In genomic region chr22:41681616-41682015, GRCh38 we compare ENCODE assay signal across 8 cellular contexts. TPM values are rescaled to one million over a fixed set of nuclear protein-coding genes. Genes with fewer than 3 reads are reported as not detected.
A peak's percentile ranks its signal among the peaks of the same experiment; 100 is the strongest.
DNase-seq lines count a peak whose midpoint lies in the region; ATAC-seq and TF ChIP-seq lines count a peak whose summit lies in the region.

No MANE protein-coding gene starts in this region.

- H3K27me3 ChIP-seq in left lung: no peaks in the 10 kb centered on the region
- no peaks in the 10 kb centered on the region for H3K27me3 ChIP-seq in thyroid gland

- H3K4me1 ChIP-seq in left lung (peaks cover 0 to 5% of the 10 kb centered on the region in 2 donors), thyroid gland (peaks cover 0 to 5% of the 10 kb centered on the region in 2 donors)

- H3K9me3 ChIP-seq in left lung: no peaks in the 10 kb centered on the region
- no peaks in the 10 kb centered on the region for H3K9me3 ChIP-seq in thyroid gland

- in situ Hi-C loops in astrocyte of the spinal cord (cut with HindIII; ENCODE audit: low sequenced_read_pairs): no loop called here

- TF ChIP-seq CTCF in astrocyte of the spinal cord (IDR thresholded peaks at IDR 0.05; ENCODE audit: low read depth, low read length) (no peak), left lung (IDR thresholded peaks at IDR 0.05) (no peak), thyroid gland (IDR thresholded peaks at IDR 0.05) (no peak)

- ATAC-seq in left lung: peak; percentile 46
- ATAC-seq in HG02884 (IDR thresholded peaks at IDR 0.05; ENCODE audit: unreplicated experiment): no peak
- no peak for ATAC-seq in HG03520 (IDR thresholded peaks at IDR 0.05; ENCODE audit: unreplicated experiment)

- no peak for TF ChIP-seq POLR2A in thyroid gland (IDR thresholded peaks at IDR 0.05)

- intact Hi-C loops in left lung (cut with DNase I): no loop called here
- intact Hi-C loops in thyroid gland (cut with DNase I): no loop called here

- 54 to 55% methylated on average over 14 of the region's 14 CpGs for WGBS in thyroid gland, 2 donors

- DNase-seq in stimulated activated CD4-positive, alpha-beta T cell treated with anti-CD3 and anti-CD28 coated beads, Interleukin-4, amount 100 ng/mL, for 24 hours: peak; percentile 28
- no peak for DNase-seq in stimulated activated CD4-positive, alpha-beta T cell treated with anti-CD3 and anti-CD28 coated beads, Interleukin-12 subunit alpha, Interleukin-12 subunit beta, amount 100 ng/mL, for 4 hours
- DNase-seq in astrocyte of the spinal cord (ENCODE audit: low read depth, low spot score) (no peak), left lung (no peak), thyroid gland (peak in 1 of 2 donors; percentile 30), HUDEP-2 (lab: John Stamatoyannopoulos, UW; ENCODE audit: unreplicated experiment in 76 of 76) (no peak)

- peaks cover 0 to 40% of the 10 kb centered on the region in 2 donors for H3K36me3 ChIP-seq in left lung
- H3K36me3 ChIP-seq in thyroid gland: peaks cover 11 to 23% of the 10 kb centered on the region in 2 donors

- H3K4me3 ChIP-seq in astrocyte of the spinal cord (ENCODE audit: low read depth, low read length) (peak overlapping the region; percentile 77), left lung (peak overlapping the region; percentile 47 to 60), thyroid gland (replicated peaks in 1 of 3) (peak overlapping the region in 2 of 3 donors; percentile 53 to 54)

- H3K27ac ChIP-seq in left lung (peak overlapping the region in 1 of 2 donors; percentile 84), thyroid gland (peak overlapping the region in 1 of 3 donors; percentile 89)

RNA-seq across cellular contexts. Expression of gene SNU13, which starts 7.1 kb away (rescaled TPM):
- 100 to 1,000 TPM; 112 to 126 TPM for total RNA-seq in left lung
- total RNA-seq in thyroid gland: 100 to 1,000 TPM; 127 to 194 (median 176) TPM

RNA-seq across cellular contexts. Expression of gene MEI1, which starts 17.7 kb away (rescaled TPM):
- total RNA-seq in left lung (1 to 10 TPM; 3.9 to 7.9 TPM), thyroid gland (1 to 10 TPM in 2 of 4 donors, under 1 TPM in 2; 0.25 to 5.2 (median 1.4) TPM)
